Comparison of ENCODE assay signal across 19 cellular contexts in the genomic region with DNA sequence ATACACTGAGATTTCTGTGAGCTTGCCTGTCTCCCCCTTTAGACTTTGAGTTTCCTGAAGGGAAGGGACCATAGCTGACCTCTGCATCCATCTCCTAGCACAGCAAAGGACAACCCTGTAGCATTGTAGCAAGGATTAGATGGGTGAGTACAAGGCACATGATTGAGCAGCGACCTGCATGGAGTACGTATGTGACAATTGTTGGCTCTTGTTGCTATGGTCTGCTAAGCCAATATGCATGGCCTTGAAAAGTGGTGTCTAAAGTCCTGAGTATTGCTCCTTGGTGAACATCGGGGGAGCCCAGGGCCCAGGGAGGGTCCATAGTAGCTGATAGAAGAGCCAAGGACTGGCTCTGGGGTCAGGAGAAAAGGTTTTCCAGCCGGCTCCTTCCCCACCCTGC.
"Had no signal": no experiment of that assay in that cellular context is flagged by ENCODE, and none has a peak within 500 bp of the region (broad histone marks: within the 10 kb centered on the region; RNA-seq: fewer than 3 reads in every experiment).

No MANE protein-coding gene starts in this region.

- H3K27ac Mint-ChIP-seq: mesothelial cell of epicardium had no signal

- H3K27me3 ChIP-seq: colonic mucosa, left lung had no signal

- H3K27ac ChIP-seq: colonic mucosa, dorsolateral prefrontal cortex, esophagus squamous epithelium, gastrocnemius medialis, heart right ventricle, left lung, lower lobe of right lung had no signal

- H3K4me1 ChIP-seq: colonic mucosa, esophagus squamous epithelium, gastrocnemius medialis, heart right ventricle, left lung, lower lobe of right lung had no signal

- H3K36me3 ChIP-seq: colonic mucosa, esophagus squamous epithelium, gastrocnemius medialis, heart right ventricle, left lung, lower lobe of right lung had no signal

- H3K4me3 ChIP-seq: colonic mucosa, dorsolateral prefrontal cortex, esophagus squamous epithelium, gastrocnemius medialis, heart right ventricle, left lung, lower lobe of right lung, mucosa of descending colon had no signal

- H3K4me1 Mint-ChIP-seq: mesothelial cell of epicardium had no signal

- H3K4me3 Mint-ChIP-seq: mesothelial cell of epicardium had no signal

- DNase-seq: colonic mucosa; dermis blood vessel endothelial cell; dorsolateral prefrontal cortex; effector CD4-positive, alpha-beta T cell; effector memory CD4-positive, alpha-beta T cell; esophagus squamous epithelium; foreskin fibroblast; foreskin melanocyte; gastrocnemius medialis; glutamatergic neuron; heart right ventricle; hippocampal formation; left cardiac atrium; left lung; left ventricle myocardium superior; lower lobe of right lung; mesenchymal stem cell; mucosa of descending colon had no signal

- H3K36me3 Mint-ChIP-seq: mesothelial cell of epicardium had no signal

- H3K9me3 ChIP-seq: colonic mucosa, esophagus squamous epithelium, gastrocnemius medialis, lower lobe of right lung, mucosa of descending colon had no signal
